Comparison of ENCODE assay signal across 18 cellular contexts in genomic region chr1:236659792-236660587, GRCh38. TPM values are rescaled to one million over a fixed set of nuclear protein-coding genes. Genes with fewer than 3 reads are reported as not detected.
"Had no signal": no experiment of that assay in that cellular context is flagged by ENCODE, and none has a peak within 500 bp of the region (broad histone marks: within the 10 kb centered on the region; RNA-seq: fewer than 3 reads in every experiment).

No MANE protein-coding gene starts in this region.

- H3K9me3 ChIP-seq: ascending aorta, breast epithelium, lower lobe of right lung, thyroid gland had no signal

- H3K4me3 Mint-ChIP-seq: activated naive CD4-positive, alpha-beta T cell treated with anti-CD3 and anti-CD28 coated beads for 36 hours; activated naive CD8-positive, alpha-beta T cell treated with anti-CD3 and anti-CD28 coated beads, Interleukin-2, amount 50 U/mL, for 24 hours; mesothelial cell of epicardium; neural progenitor cell; stimulated activated effector memory CD8-positive, alpha-beta T cell treated with anti-CD3 and anti-CD28 coated beads, Interleukin-12 subunit alpha, Interleukin-12 subunit beta, amount 100 ng/mL, for 72 hours had no signal

- H3K79me2 ChIP-seq: hepatocyte had no signal

- H3K27ac Mint-ChIP-seq: activated naive CD4-positive, alpha-beta T cell treated with anti-CD3 and anti-CD28 coated beads for 36 hours; activated naive CD8-positive, alpha-beta T cell treated with anti-CD3 and anti-CD28 coated beads, Interleukin-2, amount 50 U/mL, for 24 hours; activated T-helper 2 cell treated with anti-CD3 and anti-CD28 coated beads, Interferon-gamma antibody, Interleukin-2, Interleukin-4, amounts not matched to agents 10 μg/mL and 5 μg/mL and 100 μg/mL, durations not matched to agents 14 hours and 24 hours and 36 hours; mesothelial cell of epicardium; neural progenitor cell; stimulated activated effector memory CD8-positive, alpha-beta T cell treated with anti-CD3 and anti-CD28 coated beads, Interleukin-12 subunit alpha, Interleukin-12 subunit beta, amount 100 ng/mL, for 72 hours had no signal

- H3K4me1 Mint-ChIP-seq: activated naive CD8-positive, alpha-beta T cell treated with anti-CD3 and anti-CD28 coated beads, Interleukin-2, amount 50 U/mL, for 24 hours; mesothelial cell of epicardium; neural progenitor cell had no signal

- H3K9me3 Mint-ChIP-seq: activated naive CD4-positive, alpha-beta T cell treated with anti-CD3 and anti-CD28 coated beads for 36 hours; activated naive CD8-positive, alpha-beta T cell treated with anti-CD3 and anti-CD28 coated beads, Interleukin-2, amount 50 U/mL, for 24 hours; activated T-helper 2 cell treated with anti-CD3 and anti-CD28 coated beads, Interferon-gamma antibody, Interleukin-2, Interleukin-4, amounts not matched to agents 10 μg/mL and 5 μg/mL and 100 μg/mL, durations not matched to agents 14 hours and 24 hours and 36 hours; neural progenitor cell; stimulated activated effector memory CD8-positive, alpha-beta T cell treated with anti-CD3 and anti-CD28 coated beads, Interleukin-12 subunit alpha, Interleukin-12 subunit beta, amount 100 ng/mL, for 72 hours had no signal

- H3K27ac ChIP-seq: ascending aorta, breast epithelium, dorsolateral prefrontal cortex, hepatocyte, lower lobe of right lung, neural progenitor cell, thyroid gland had no signal

- H3K4me3 ChIP-seq: ascending aorta, breast epithelium, dorsolateral prefrontal cortex, hepatocyte, lower lobe of right lung, neural progenitor cell, thyroid gland had no signal

- DNase-seq: activated CD4-positive, CD25-positive, alpha-beta regulatory T cell treated with anti-CD3 and anti-CD28 coated beads, Interleukin-2, amount 50 U/mL, for 72 hours; activated naive CD4-positive, alpha-beta T cell treated with anti-CD3 and anti-CD28 coated beads for 36 hours; activated naive CD8-positive, alpha-beta T cell treated with anti-CD3 and anti-CD28 coated beads, Interleukin-2, amount 50 U/mL, for 24 hours; activated T-cell treated with anti-CD3 and anti-CD28 coated beads for 4 hours; dorsolateral prefrontal cortex; erythroblast; kidney glomerular epithelial cell; lower lobe of right lung; thyroid gland had no signal

- H3K4me1 ChIP-seq: ascending aorta, breast epithelium, lower lobe of right lung, neural progenitor cell, thyroid gland had no signal

- H3K4me2 ChIP-seq: hepatocyte, neural progenitor cell had no signal

- ATAC-seq: activated naive CD8-positive, alpha-beta T cell treated with anti-CD3 and anti-CD28 coated beads, Interleukin-2, amount 50 U/mL, for 24 hours; lower lobe of right lung; stimulated activated effector memory CD8-positive, alpha-beta T cell treated with anti-CD3 and anti-CD28 coated beads, Interleukin-12 subunit alpha, Interleukin-12 subunit beta, amount 100 ng/mL, for 72 hours had no signal

- H3K27me3 ChIP-seq: ascending aorta, breast epithelium, hepatocyte, neural progenitor cell, thyroid gland had no signal

- H3K36me3 ChIP-seq: ascending aorta, breast epithelium, lower lobe of right lung, neural progenitor cell, thyroid gland had no signal

- H2AFZ ChIP-seq: hepatocyte, neural progenitor cell had no signal

- H3K9ac ChIP-seq: neural progenitor cell had no signal

- H3K36me3 Mint-ChIP-seq: mesothelial cell of epicardium; neural progenitor cell; stimulated activated effector memory CD8-positive, alpha-beta T cell treated with anti-CD3 and anti-CD28 coated beads, Interleukin-12 subunit alpha, Interleukin-12 subunit beta, amount 100 ng/mL, for 72 hours had no signal

RNA-seq across cellular contexts. Expression of gene ACTN2, which starts 26.3 kb away (rescaled TPM):
- total RNA-seq: activated CD8-positive, alpha-beta memory T cell treated with anti-CD3 and anti-CD28 coated beads for 36 hours; osteocyte had no signal
